Comparison of ENCODE assay signal across 19 cellular contexts in the genomic region with DNA sequence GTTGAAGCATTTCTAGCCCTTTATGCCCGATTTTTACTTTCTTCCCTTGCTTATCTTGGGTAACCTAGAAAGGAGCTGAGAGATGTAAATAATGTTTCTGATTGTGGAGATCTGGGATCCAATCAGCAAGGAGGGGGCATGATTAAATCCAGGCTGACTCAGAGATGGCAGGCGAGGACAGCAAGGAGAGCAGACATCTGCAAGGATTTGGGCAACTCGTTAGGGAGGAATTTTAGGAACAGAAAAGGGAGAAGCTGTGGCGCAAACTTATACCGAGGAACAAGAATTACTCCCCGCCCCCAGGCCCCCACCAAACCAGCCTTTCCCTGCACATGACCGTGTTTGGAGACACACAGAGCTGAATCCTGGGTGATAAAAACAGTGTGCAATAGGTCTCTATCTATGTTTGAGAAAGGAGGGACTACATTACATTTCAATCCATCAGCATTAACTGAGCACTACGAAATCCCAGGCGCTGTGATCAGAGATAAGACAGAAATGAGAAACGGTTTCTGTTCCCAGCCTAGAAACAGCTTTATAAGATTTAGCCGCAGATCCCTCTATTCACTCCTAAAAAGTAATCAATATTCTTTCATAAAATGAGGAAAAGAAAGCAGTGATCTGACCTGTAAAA. TPM values are rescaled to one million over a fixed set of nuclear protein-coding genes. Genes with fewer than 3 reads are reported as not detected.
DNase-seq lines count a peak whose midpoint lies in the region; ATAC-seq, FAIRE-seq and TF ChIP-seq lines count a peak whose summit lies in the region.
"Had no signal": no experiment of that assay in that cellular context is flagged by ENCODE, and none has a peak within 500 bp of the region (broad histone marks: within the 10 kb centered on the region; RNA-seq: fewer than 3 reads in every experiment).

No MANE protein-coding gene starts in this region.

- no peaks in the 10 kb centered on the region for H3K9me3 ChIP-seq in Caco-2
- H3K9me3 ChIP-seq: adrenal gland, colonic mucosa, thyroid gland had no signal

- CTCF ChIA-PET in Caco-2 (lab: Charles Lee) = no interaction called here

- ATAC-seq in GM21367 (IDR thresholded peaks at IDR 0.05; ENCODE audit: unreplicated experiment) = no peak
- ATAC-seq: GM12878 had no signal

- no peaks in the 10 kb centered on the region for H3K27me3 Mint-ChIP-seq in Caco-2 (ENCODE audit: insufficient read depth, unreplicated experiment)

- DNase-seq in Caco-2 (peak in 1 of 2 experiments; percentile 9), NCI-H226 (peak; percentile 24), epithelial cell of esophagus (ENCODE audit: low read depth) (peak; percentile 41), posterior cingulate gyrus (peak in 8 of 10 donors; percentile 20 to 90 (median 51)), D721Med (ENCODE audit: insufficient read length, low spot score) (no peak), NOMO-1 treated with dmso at 0.1 percent for 144 hours (lab: John Stamatoyannopoulos, UW; ENCODE audit: unreplicated experiment) (no peak)
- DNase-seq in effector CD8-positive, alpha-beta T cell (lab: John Stamatoyannopoulos, UW) = no peak
- DNase-seq: activated CD4-positive, alpha-beta memory T cell treated with anti-CD3 and anti-CD28 coated beads, Interleukin-2, amount 10 ng/mL, durations not matched to agents 7 days and 5 days; adrenal gland; colonic mucosa; left cardiac atrium; stimulated activated CD4-positive, alpha-beta T cell treated with anti-CD3 and anti-CD28 coated beads, Interleukin-1b, Interleukin-23, amount 100 ng/mL, for 48 hours; stimulated activated CD8-positive, alpha-beta memory T cell treated with anti-CD3 and anti-CD28 coated beads, Interleukin-4, amount 100 ng/mL, for 48 hours; thyroid gland had no signal

- H3K4me3 Mint-ChIP-seq in Caco-2 (ENCODE audit: unreplicated experiment) = peak overlapping the region; percentile 13
- H3K4me3 Mint-ChIP-seq: activated CD4-positive, alpha-beta memory T cell treated with anti-CD3 and anti-CD28 coated beads, Interleukin-2, amount 10 ng/mL, durations not matched to agents 7 days and 5 days; activated T-helper 1 cell treated with anti-CD3 and anti-CD28 coated beads, Interleukin-12 subunit alpha, Interleukin-12 subunit beta, Interleukin-2, Interleukin-4 antibody, amounts not matched to agents 30 ng/mL and 10 ng/mL and 1 ng/mL, durations not matched to agents 14 hours and 24 hours and 36 hours; B cell had no signal

- no peak for FAIRE-seq in D721Med (lab: Jason Lieb, UNC)
- FAIRE-seq: GM12878 had no signal

- TF ChIP-seq CTCF in Caco-2 (IDR thresholded peaks at IDR 0.05; ENCODE audit: insufficient read depth in 1 of 2, low read depth in 1 of 2, low read length in 1 of 2, severe bottlenecking in 1 of 2, unreplicated experiment in 1 of 2) (no peak), epithelial cell of esophagus (IDR thresholded peaks at IDR 0.05; ENCODE audit: insufficient read depth, low read depth, low read length, missing control alignments) (no peak), D721Med (IDR thresholded peaks at IDR 0.05; ENCODE audit: insufficient read depth, missing control alignments) (no peak)

- no peaks in the 10 kb centered on the region for H3K9me3 Mint-ChIP-seq in Caco-2 (ENCODE audit: unreplicated experiment)
- H3K9me3 Mint-ChIP-seq: activated CD4-positive, alpha-beta memory T cell treated with anti-CD3 and anti-CD28 coated beads, Interleukin-2, amount 10 ng/mL, durations not matched to agents 7 days and 5 days; activated T-helper 1 cell treated with anti-CD3 and anti-CD28 coated beads, Interleukin-12 subunit alpha, Interleukin-12 subunit beta, Interleukin-2, Interleukin-4 antibody, amounts not matched to agents 30 ng/mL and 10 ng/mL and 1 ng/mL, durations not matched to agents 14 hours and 24 hours and 36 hours had no signal

- H3K4me3 ChIP-seq in Caco-2 (ENCODE audit: low read depth, low read length) (no peak overlapping the region), epithelial cell of esophagus (ENCODE audit: low read length) (no peak overlapping the region)
- H3K4me3 ChIP-seq: adrenal gland, colonic mucosa, GM12878, SK-N-MC, thyroid gland had no signal

- no peaks in the 10 kb centered on the region for H3K36me3 Mint-ChIP-seq in Caco-2 (ENCODE audit: insufficient read depth, unreplicated experiment)

- peaks cover 16% of the 10 kb centered on the region for H3K4me1 ChIP-seq in Caco-2
- H3K4me1 ChIP-seq: adrenal gland, colonic mucosa, thyroid gland had no signal

- no TSS peak for BruUV-seq in Caco-2 (replicated peaks; lab: Mats Ljungman, UMichigan)

- peaks cover 23% of the 10 kb centered on the region for H3K4me1 Mint-ChIP-seq in Caco-2 (ENCODE audit: low read depth, unreplicated experiment)

- intact Hi-C loops in Caco-2 (cut with micrococcal nuclease; ENCODE audit: unreplicated experiment) = loop anchor here (2.0 kb wide), 1 partner anchor 35 kb away; no protein-coding TSS in a partner anchor
- intact Hi-C loops in posterior cingulate gyrus (cut with DNase I) = no loop called here

- H3K36me3 ChIP-seq in Caco-2 (ENCODE audit: control insufficient read depth, insufficient read depth, low read length) = no peaks in the 10 kb centered on the region
- H3K36me3 ChIP-seq: adrenal gland, colonic mucosa, thyroid gland had no signal

- POLR2A ChIA-PET in Caco-2 (lab: Charles Lee) = no interaction called here

- no peak overlapping the region for H3K27ac Mint-ChIP-seq in Caco-2 (ENCODE audit: unreplicated experiment)
- H3K27ac Mint-ChIP-seq: activated CD4-positive, alpha-beta memory T cell treated with anti-CD3 and anti-CD28 coated beads, Interleukin-2, amount 10 ng/mL, durations not matched to agents 7 days and 5 days; activated T-helper 1 cell treated with anti-CD3 and anti-CD28 coated beads, Interleukin-12 subunit alpha, Interleukin-12 subunit beta, Interleukin-2, Interleukin-4 antibody, amounts not matched to agents 30 ng/mL and 10 ng/mL and 1 ng/mL, durations not matched to agents 14 hours and 24 hours and 36 hours; B cell had no signal

- no peaks in the 10 kb centered on the region for H3K27me3 ChIP-seq in Caco-2 (replicated peaks; ENCODE audit: control insufficient read depth, insufficient read depth, low read length)
- H3K27me3 ChIP-seq: adrenal gland, colonic mucosa, thyroid gland had no signal

RNA-seq across cellular contexts. Expression of a gene that starts 37.0 kb away (rescaled TPM):
- total RNA-seq in Caco-2 (2022) = 16.9 and 20.7 TPM in 2 replicates

Comparison
In these comparisons a context has a peak if more than half of its experiments do, and no peak if none do; other contexts are left out.
1. DNase-seq: peak in NCI-H226 (single experiment), epithelial cell of esophagus (single experiment) and posterior cingulate gyrus (8 of 10); none in D721Med (single experiment), NOMO-1 treated with dmso at 0.1 percent for 144 hours (single experiment) and effector CD8-positive, alpha-beta T cell (single experiment).